Comparison of ENCODE assay signal across 24 cellular contexts in genomic region chr17:69878661-69879060, GRCh38.
"Had no signal": no experiment of that assay in that cellular context is flagged by ENCODE, and none has a peak within 500 bp of the region (broad histone marks: within the 10 kb centered on the region; RNA-seq: fewer than 3 reads in every experiment).

No MANE protein-coding gene starts in this region.

- H3K79me2 ChIP-seq: hepatocyte had no signal

- H3K27ac ChIP-seq: dorsolateral prefrontal cortex, hepatocyte, neutrophil, pancreas, psoas muscle, stomach, suprapubic skin, tibial nerve had no signal

- H3K27ac Mint-ChIP-seq: activated CD8-positive, alpha-beta T cell treated with anti-CD3 and anti-CD28 coated beads, Interleukin-2, amount 10 ng/mL, durations not matched to agents 7 days and 5 days; activated naive CD4-positive, alpha-beta T cell treated with anti-CD3 and anti-CD28 coated beads, Interleukin-2, amount 50 U/mL, for 24 hours; effector memory CD8-positive, alpha-beta T cell; nephron; stimulated activated memory B cell treated with anti-CD40 and anti-IgM and Interleukin-4, amounts not matched to agents 10 μg/mL and 1 μg/mL and 100 μg/mL, for 72 hours had no signal

- H3K36me3 Mint-ChIP-seq: activated naive CD4-positive, alpha-beta T cell treated with anti-CD3 and anti-CD28 coated beads, Interleukin-2, amount 50 U/mL, for 24 hours; stimulated activated memory B cell treated with anti-CD40 and anti-IgM and Interleukin-4, amounts not matched to agents 10 μg/mL and 1 μg/mL and 100 μg/mL, for 72 hours had no signal

- H3K4me3 Mint-ChIP-seq: activated CD8-positive, alpha-beta T cell treated with anti-CD3 and anti-CD28 coated beads, Interleukin-2, amount 10 ng/mL, durations not matched to agents 7 days and 5 days; activated naive CD4-positive, alpha-beta T cell treated with anti-CD3 and anti-CD28 coated beads, Interleukin-2, amount 50 U/mL, for 24 hours; central memory CD8-positive, alpha-beta T cell; effector memory CD8-positive, alpha-beta T cell; nephron; stimulated activated memory B cell treated with anti-CD40 and anti-IgM and Interleukin-4, amounts not matched to agents 10 μg/mL and 1 μg/mL and 100 μg/mL, for 72 hours had no signal

- ATAC-seq: activated CD8-positive, alpha-beta T cell treated with anti-CD3 and anti-CD28 coated beads, Interleukin-2, amount 10 ng/mL, durations not matched to agents 7 days and 5 days; effector memory CD8-positive, alpha-beta T cell; pancreas; psoas muscle; right cardiac atrium; stimulated activated memory B cell treated with anti-CD40 and anti-IgM and Interleukin-4, amounts not matched to agents 10 μg/mL and 1 μg/mL and 100 μg/mL, for 72 hours had no signal

- H3K4me3 ChIP-seq: dorsolateral prefrontal cortex, hepatocyte, pancreas, psoas muscle, stomach, suprapubic skin, tibial nerve had no signal

- H3K4me1 Mint-ChIP-seq: activated naive CD4-positive, alpha-beta T cell treated with anti-CD3 and anti-CD28 coated beads, Interleukin-2, amount 50 U/mL, for 24 hours; central memory CD8-positive, alpha-beta T cell; nephron; stimulated activated memory B cell treated with anti-CD40 and anti-IgM and Interleukin-4, amounts not matched to agents 10 μg/mL and 1 μg/mL and 100 μg/mL, for 72 hours had no signal

- H3K4me2 ChIP-seq: hepatocyte had no signal

- DNase-seq: activated CD4-positive, alpha-beta T cell treated with anti-CD3 and anti-CD28 coated beads for 1 hour; activated CD4-positive, alpha-beta T cell treated with anti-CD3 and anti-CD28 coated beads, Interleukin-2, amount 50 U/mL, for 1 hour; activated CD8-positive, alpha-beta T cell treated with anti-CD3 and anti-CD28 coated beads, Interleukin-2, amount 10 ng/mL, durations not matched to agents 7 days and 5 days; activated gamma-delta T cell treated with Interleukin-2 at 50 U/mL for 16 hours; activated T-cell treated with anti-CD3 and anti-CD28 coated beads, Interleukin-2, amount 50 U/mL, for 1 hour; anterior cingulate cortex; dorsolateral prefrontal cortex; effector memory CD8-positive, alpha-beta T cell; glutamatergic neuron; mesenchymal stem cell; pancreas; psoas muscle; right cardiac atrium; small intestine; stimulated activated CD4-positive, alpha-beta T cell treated with anti-CD3 and anti-CD28 coated beads, Interleukin-2, amount 100 ng/mL, for 24 hours; stomach had no signal

- H3K27me3 ChIP-seq: dorsolateral prefrontal cortex, hepatocyte, neutrophil, pancreas, stomach, suprapubic skin, tibial nerve had no signal

- H3K36me3 ChIP-seq: neutrophil, pancreas, stomach, suprapubic skin, tibial nerve had no signal

- H2AFZ ChIP-seq: hepatocyte had no signal

- H3K9me3 ChIP-seq: neutrophil, pancreas, suprapubic skin had no signal

- H3K4me1 ChIP-seq: pancreas, psoas muscle, stomach, tibial nerve had no signal
